35 cellular contexts compared by ENCODE assay signal in the genomic region with DNA sequence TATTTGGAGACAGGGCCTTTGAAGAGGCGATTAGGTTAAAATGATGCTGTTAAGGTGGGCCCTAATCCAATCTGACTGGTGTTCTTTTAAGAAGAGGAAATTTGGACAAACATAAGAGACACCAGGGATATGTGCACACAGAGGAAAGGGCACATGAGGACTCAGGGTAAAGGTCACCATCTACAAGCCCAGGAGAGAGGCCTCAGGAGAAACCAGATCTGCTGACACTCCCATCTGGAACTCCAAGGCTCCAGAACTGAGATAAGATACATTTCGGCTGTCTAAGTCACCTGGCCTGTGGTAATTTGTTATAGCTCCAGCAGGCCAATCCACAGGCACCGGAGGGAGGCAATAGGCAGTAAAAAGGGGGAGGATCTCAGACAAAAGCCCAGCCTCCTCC. TPM values are rescaled to one million over a fixed set of nuclear protein-coding genes. Genes with fewer than 3 reads are reported as not detected.
DNase-seq lines count a peak whose midpoint lies in the region; ATAC-seq, FAIRE-seq and TF ChIP-seq lines count a peak whose summit lies in the region.
"Had no signal": no experiment of that assay in that cellular context is flagged by ENCODE, and none has a peak within 500 bp of the region (broad histone marks: within the 10 kb centered on the region; RNA-seq: fewer than 3 reads in every experiment).

No MANE protein-coding gene starts in this region.

- no peak for TF ChIP-seq POLR2A in K562 (conservative IDR thresholded peaks at IDR 0.05)

- H3K4me1 ChIP-seq in K562 (replicated peaks in 1 of 2; ENCODE audit: control insufficient read depth in 2 of 2, insufficient read depth in 2 of 2, low read length in 2 of 2) = no peaks in the 10 kb centered on the region
- H3K4me1 ChIP-seq in mucosa of descending colon (ENCODE audit: low read depth) = no peaks in the 10 kb centered on the region
- H3K4me1 ChIP-seq: lower lobe of right lung, prostate gland, right lobe of liver, uterus had no signal

- POLR2A ChIA-PET in K562 (lab: Yijun Ruan, JAX) = no interaction called here

- H4K20me1 ChIP-seq in K562 (replicated peaks; ENCODE audit: control insufficient read depth, insufficient read depth, low read length) = no peaks in the 10 kb centered on the region
- H4K20me1 ChIP-seq: BLaER1 treated with 17β-estradiol and CSF1 and Interleukin-3, amounts not matched to agents 10 nM and 100 nM had no signal

- CTCF ChIA-PET in K562 (lab: Yijun Ruan, JAX; ENCODE audit: low intra/inter-chr PET ratio) = no interaction called here

- TF ChIP-seq RAD21 in K562 (CRISPR knock-in tag; conservative IDR thresholded peaks at IDR 0.05 in 1 of 2, IDR thresholded peaks at IDR 0.05 in 1 of 2) = no peak

- TF ChIP-seq EP300 in K562 (IDR thresholded peaks at IDR 0.05; ENCODE audit: low read length) = no peak

- H3K9me1 ChIP-seq in K562 (ENCODE audit: control insufficient read depth, insufficient read depth, low read length) = no peaks in the 10 kb centered on the region

- no peak overlapping the region for H3K27ac ChIP-seq in K562 (ENCODE audit: extremely low read depth, low read depth, low read length)
- H3K27ac ChIP-seq: BLaER1 treated with 17β-estradiol and CSF1 and Interleukin-3, amounts not matched to agents 10 nM and 100 nM; lower lobe of right lung; prostate gland; right lobe of liver; thoracic aorta; uterus had no signal

- 7% methylated on average over 3 of the region's 3 CpGs for WGBS in K562 (ENCODE audit: insufficient coverage, low coverage, missing lambda C conversion rate)

- no peak overlapping the region for H3K4me2 ChIP-seq in K562 (ENCODE audit: insufficient read depth, low read length)
- H3K4me2 ChIP-seq: BLaER1 treated with 17β-estradiol and CSF1 and Interleukin-3, amounts not matched to agents 10 nM and 100 nM had no signal

- no peak for TF ChIP-seq CTCF in K562 (IDR thresholded peaks at IDR 0.05 in 2 of 3, conservative IDR thresholded peaks at IDR 0.05 in 1 of 3; ENCODE audit: insufficient read depth in 2 of 3, low read depth in 1 of 3, low read length in 3 of 3)
- no peak for TF ChIP-seq CTCF in mucosa of descending colon (IDR thresholded peaks at IDR 0.05)

- H3K9ac ChIP-seq in K562 (ENCODE audit: insufficient read depth in 1 of 2, low read depth in 2 of 2, low read length in 2 of 2) = no peak overlapping the region
- H3K9ac ChIP-seq: BLaER1 treated with 17β-estradiol and CSF1 and Interleukin-3, amounts not matched to agents 10 nM and 100 nM; GM23248 had no signal

- no peak for ATAC-seq in K562
- peak; percentile 31 for ATAC-seq in mucosa of descending colon
- no peak for ATAC-seq in GM19452 (IDR thresholded peaks at IDR 0.05; ENCODE audit: unreplicated experiment)
- no peak for ATAC-seq in GM21786 (IDR thresholded peaks at IDR 0.05; ENCODE audit: unreplicated experiment)
- ATAC-seq: activated naive CD8-positive, alpha-beta T cell treated with anti-CD3 and anti-CD28 coated beads, Interleukin-2, amount 50 U/mL, for 24 hours; lower lobe of right lung; natural killer cell; stimulated activated naive CD8-positive, alpha-beta T cell treated with anti-CD3 and anti-CD28 coated beads, Interleukin-15, amount 100 ng/mL, for 72 hours had no signal

- H3K4me3 ChIP-seq in K562 = no peak overlapping the region
- H3K4me3 ChIP-seq in mucosa of descending colon = no peak overlapping the region
- H3K4me3 ChIP-seq: BLaER1 treated with 17β-estradiol and CSF1 and Interleukin-3, amounts not matched to agents 10 nM and 100 nM; GM23248; lower lobe of right lung; MG63; prostate gland; right lobe of liver; thoracic aorta; uterus had no signal

- no peak for FAIRE-seq in K562 (lab: Jason Lieb, UNC)
- FAIRE-seq: islet of Langerhans had no signal

- H3K27me3 ChIP-seq in K562 (ENCODE audit: control insufficient read depth in 2 of 2, insufficient read depth in 2 of 2, low read length in 2 of 2) = peaks cover 6 to 11% of the 10 kb centered on the region in 2 experiments; a peak in 4 of 5 replicates
- H3K27me3 ChIP-seq: BLaER1 treated with 17β-estradiol and CSF1 and Interleukin-3, amounts not matched to agents 10 nM and 100 nM; MG63; right lobe of liver; uterus had no signal

- peak; percentile 32 for DNase-seq in ELF-1 (ENCODE audit: low read depth, low spot score)
- peak; percentile 15 for DNase-seq in LoVo (ENCODE audit: low spot score)
- peak in 1 of 4 experiments; percentile 2 for DNase-seq in K562 (ENCODE audit: extremely low read depth in 1 of 4, low spot score in 3 of 4)
- DNase-seq in mucosa of descending colon = peak in 1 of 3 donors; percentile 13
- no peak for DNase-seq in GOT3 (lab: John Stamatoyannopoulos, UW)
- DNase-seq: activated CD4-positive, CD25-positive, alpha-beta regulatory T cell; activated gamma-delta T cell treated with Interleukin-2 at 50 U/mL for 16 hours; activated naive CD8-positive, alpha-beta T cell treated with anti-CD3 and anti-CD28 coated beads, Interleukin-2, amount 50 U/mL, for 24 hours; activated T-cell treated with anti-CD3 and anti-CD28 coated beads, Interleukin-2, amount 50 U/mL, for 24 hours; central memory CD4-positive, alpha-beta T cell; cortex of kidney; effector memory CD4-positive, alpha-beta T cell; erythroblast; GF-D8; GM23248; lower lobe of right lung; MG63; natural killer cell; NCI-H1105 treated with DMSO at 0.1 percent for 48 hours; NCI-H2029; NCI-H345; NCI-H69; nucleus accumbens; right lobe of liver; stimulated activated CD4-positive, alpha-beta T cell treated with anti-CD3 and anti-CD28 coated beads, Interleukin-12 subunit alpha, Interleukin-12 subunit beta, amount 100 ng/mL, for 4 hours; stimulated activated CD4-positive, alpha-beta T cell treated with anti-CD3 and anti-CD28 coated beads, Interleukin-2, amount 100 ng/mL, for 48 hours; stimulated activated naive CD8-positive, alpha-beta T cell treated with anti-CD3 and anti-CD28 coated beads, Interleukin-15, amount 100 ng/mL, for 72 hours; T-helper 1 cell; uterus had no signal

- no peaks in the 10 kb centered on the region for H3K79me2 ChIP-seq in K562 (ENCODE audit: control insufficient read depth, insufficient read depth, low read length)

- intact Hi-C loops in K562 (cut with micrococcal nuclease) = no loop called here
- intact Hi-C loops in mucosa of descending colon (cut with DNase I, micrococcal nuclease) = no loop called here

- H3K36me3 ChIP-seq in K562 (ENCODE audit: control insufficient read depth, insufficient read depth, low read length) = no peaks in the 10 kb centered on the region
- no peaks in the 10 kb centered on the region for H3K36me3 ChIP-seq in mucosa of descending colon (ENCODE audit: low read depth)
- H3K36me3 ChIP-seq: BLaER1 treated with 17β-estradiol and CSF1 and Interleukin-3, amounts not matched to agents 10 nM and 100 nM; lower lobe of right lung; MG63; prostate gland; right lobe of liver; thoracic aorta; uterus had no signal

- H3K9me3 ChIP-seq in K562 (replicated peaks; ENCODE audit: control insufficient read depth, insufficient read depth, low read depth, low read length) (no peaks in the 10 kb centered on the region), mucosa of descending colon (no peaks in the 10 kb centered on the region)
- H3K9me3 ChIP-seq: BLaER1 treated with 17β-estradiol and CSF1 and Interleukin-3, amounts not matched to agents 10 nM and 100 nM; lower lobe of right lung; MG63; prostate gland; right lobe of liver; thoracic aorta; uterus had no signal

- H2AFZ ChIP-seq in K562 (ENCODE audit: low read depth, low read length) = no peak overlapping the region
- H2AFZ ChIP-seq: GM23248 had no signal

- in situ Hi-C loops in K562 (cut with MboI) = no loop called here

- no TSS peak for BruUV-seq in K562 (replicated peaks; lab: Mats Ljungman, UMichigan)

TF ChIP-seq in K562, 482 proteins besides CTCF, POLR2A, EP300 and RAD21 (continues in another document):
- TF ChIP-seq ZNF707 (CRISPR knock-in tag; conservative IDR thresholded peaks at IDR 0.05) (no peak), NR2C1 (IDR thresholded peaks at IDR 0.05) (no peak), NR2C1 (tag; IDR thresholded peaks at IDR 0.05) (peak; percentile 63), ZNF274 (IDR thresholded peaks at IDR 0.05; ENCODE audit: borderline replicate concordance, low read depth, low read length) (no peak), NR2C2 (CRISPR knock-in tag; IDR thresholded peaks at IDR 0.05) (no peak), NR2C2 (tag; IDR thresholded peaks at IDR 0.05) (peak; percentile 47; the same call in 1 of the 2 replicates)

RNA-seq across cellular contexts. Expression of a gene that starts 48.6 kb away (rescaled TPM):
- total RNA-seq in K562 (2011; cell fraction: chromatin; rRNA removed; ENCODE audit: low replicate concordance) = 11.2 and 14.4 TPM in 2 replicates
- total RNA-seq in K562 (2011; cell fraction: nucleolus; rRNA removed) = 14.0 and 18.4 TPM in 2 replicates
- 17.7 and 19.8 TPM in 2 replicates for total RNA-seq in K562 (2011; cell fraction: nucleoplasm; rRNA removed)
- total RNA-seq in K562 (2014; rRNA removed) = 5.6 and 7.1 TPM in 2 replicates
- 4.7 and 5.5 TPM in 2 replicates for total RNA-seq in K562 (2014; rRNA removed; fragmentation: Illumina TruSeq; extraction: Trizol)
- 4.7 and 5.4 TPM in 2 replicates for total RNA-seq in K562 (2015; rRNA removed; fragmentation: Illumina TruSeq; extraction: Trizol)
- total RNA-seq in K562 (2021) = 5.8 and 6.7 TPM in 2 replicates
- polyA plus RNA-seq in K562 (2011; rRNA removed) = 6.4 and 7.2 TPM in 2 replicates
- 5.5 and 5.7 TPM in 2 replicates for polyA plus RNA-seq in K562 (2011; cell fraction: cytosol; rRNA removed)
- 8.9 and 9.1 TPM in 2 replicates for polyA plus RNA-seq in K562 (2011; cell fraction: nucleus; rRNA removed)
- 2.7 and 4.1 TPM in 2 replicates for polyA plus RNA-seq in K562 (2012)
- 6.1 and 6.4 TPM in 2 replicates for polyA plus RNA-seq in K562 (2014; fragmentation: Illumina TruSeq; extraction: Trizol)
- polyA plus RNA-seq in K562 (2014; fragmentation: Nextera tagmentation; extraction: Ambion mirVana) = 1 to 10 TPM; 2.3 to 3.0 TPM
- polyA plus RNA-seq in K562 (2014; rRNA removed) = 4.9 and 11.4 TPM in 2 replicates
- polyA minus RNA-seq in K562 (2011; rRNA and poly(A)+ RNA removed) = 8.9 and 11.0 TPM in 2 replicates
- 3.4 and 6.1 TPM in 2 replicates for polyA minus RNA-seq in K562 (2011; cell fraction: cytosol; rRNA and poly(A)+ RNA removed)
- 18.2 and 21.1 TPM in 2 replicates for polyA minus RNA-seq in K562 (2011; cell fraction: nucleus; rRNA and poly(A)+ RNA removed)
- 1 to 10 TPM; 5.4 to 6.7 (median 5.4) TPM for total RNA-seq in mucosa of descending colon
